8 cellular contexts compared by ENCODE assay signal in the genomic region with DNA sequence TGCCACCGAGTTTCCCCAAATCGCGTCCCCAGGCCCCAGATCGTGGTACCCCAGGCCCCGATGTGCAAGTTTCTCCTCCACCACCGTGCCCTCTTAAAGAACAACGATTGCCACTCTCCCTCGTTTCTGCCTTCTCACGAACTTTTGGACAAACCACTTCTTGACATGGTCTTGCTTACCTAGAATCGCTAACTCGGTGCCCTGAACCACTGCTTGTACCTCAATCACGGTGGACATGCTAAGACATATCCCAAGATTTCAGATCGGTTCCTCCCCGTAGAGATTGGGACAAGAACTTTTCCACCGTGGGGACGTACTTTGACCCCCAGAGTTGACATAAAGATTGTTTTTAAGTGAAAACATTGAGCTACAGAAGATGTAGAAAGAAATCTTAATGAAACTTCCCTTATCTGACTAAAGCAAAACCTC. TPM values are rescaled to one million over a fixed set of nuclear protein-coding genes. Genes with fewer than 3 reads are reported as not detected.
DNase-seq lines count a peak whose midpoint lies in the region; ATAC-seq, FAIRE-seq and TF ChIP-seq lines count a peak whose summit lies in the region.

No MANE protein-coding gene starts in this region.

- no peaks in the 10 kb centered on the region for H4K20me1 ChIP-seq in endothelial cell of umbilical vein (replicated peaks; ENCODE audit: control insufficient read depth, extremely low read depth, insufficient read depth, low read length)

- H3K79me2 ChIP-seq in endothelial cell of umbilical vein (ENCODE audit: control insufficient read depth, insufficient read depth, low read length): peaks cover 37% of the 10 kb centered on the region

- H2AFZ ChIP-seq in endothelial cell of umbilical vein (ENCODE audit: low read depth, low read length): peak overlapping the region; percentile 86

- TF ChIP-seq POLR2A in NB4 (IDR thresholded peaks at IDR 0.05; ENCODE audit: extremely low read depth, insufficient read length) (no peak), endothelial cell of umbilical vein (IDR thresholded peaks at IDR 0.05; ENCODE audit: low read depth, low read length) (no peak), GM12892 (IDR thresholded peaks at IDR 0.05; ENCODE audit: low read depth, low read length) (no peak)

- DNase-seq in NB4 (ENCODE audit: low read depth): no peak
- DNase-seq in endothelial cell of umbilical vein (ENCODE audit: low read depth, low spot score): no peak
- DNase-seq in psoas muscle: no peak
- DNase-seq in ureter (ENCODE audit: low spot score): no peak
- DNase-seq in GM12892 (ENCODE audit: insufficient read length): no peak
- no peak for DNase-seq in cortex of kidney (lab: John Stamatoyannopoulos, UW)

- no peaks in the 10 kb centered on the region for H3K9me3 ChIP-seq in endothelial cell of umbilical vein (replicated peaks; ENCODE audit: control insufficient read depth, insufficient read depth, low read length)
- no peaks in the 10 kb centered on the region for H3K9me3 ChIP-seq in psoas muscle

- H3K4me1 ChIP-seq in endothelial cell of umbilical vein (ENCODE audit: control insufficient read depth, extremely low read depth, insufficient read depth, low read length) (peaks cover 13% of the 10 kb centered on the region), psoas muscle (peaks cover 2% of the 10 kb centered on the region)

- H3K4me3 ChIP-seq in NB4 (ENCODE audit: low read depth, low read length) (peak overlapping the region; percentile 95), endothelial cell of umbilical vein (replicated peaks in 1 of 3; ENCODE audit: insufficient read depth in 1 of 3, low read depth in 1 of 3, low read length in 3 of 3) (peak overlapping the region; percentile 69 to 87 (median 71)), psoas muscle (peak overlapping the region; percentile 88)

- CTCF ChIA-PET in endothelial cell of umbilical vein (lab: Charles Lee): no interaction called here

- no TSS peak for BruUV-seq in endothelial cell of umbilical vein (replicated peaks; lab: Mats Ljungman, UMichigan)

- H3K27me3 ChIP-seq in endothelial cell of umbilical vein (ENCODE audit: control insufficient read depth in 2 of 2, insufficient read depth in 2 of 2, low read length in 2 of 2): no peaks in the 10 kb centered on the region
- no peaks in the 10 kb centered on the region for H3K27me3 ChIP-seq in psoas muscle (ENCODE audit: insufficient read depth in 3 of 3, low read length in 2 of 3)

- H3K9ac ChIP-seq in endothelial cell of umbilical vein (replicated peaks; ENCODE audit: extremely low read depth, insufficient read depth, low read length): peak overlapping the region; percentile 80

- POLR2A ChIA-PET in endothelial cell of umbilical vein (lab: Charles Lee): interaction anchor here (0.6 kb wide), 1 partner anchor 13 kb away, joined by 5 read pairs; no protein-coding TSS in a partner anchor

- FAIRE-seq in endothelial cell of umbilical vein (lab: Jason Lieb, UNC) (no peak), GM12892 (lab: Jason Lieb, UNC) (no peak)

- peak overlapping the region; percentile 88 for H3K4me2 ChIP-seq in endothelial cell of umbilical vein (ENCODE audit: insufficient read depth, low read length)

- H3K27ac ChIP-seq in endothelial cell of umbilical vein (ENCODE audit: insufficient read depth, low read depth, low read length): peak overlapping the region; percentile 64
- H3K27ac ChIP-seq in psoas muscle: peak overlapping the region; percentile 88

- H3K9me1 ChIP-seq in endothelial cell of umbilical vein (replicated peaks; ENCODE audit: control insufficient read depth, extremely low read depth, insufficient read depth, low read length): no peaks in the 10 kb centered on the region

- dilution Hi-C loops in endothelial cell of umbilical vein (cut with MboI; ENCODE audit: extremely low pct_ligation_motif_present, low sequenced_read_pairs): no loop called here

- TF ChIP-seq CTCF in NB4 (IDR thresholded peaks at IDR 0.05; ENCODE audit: low read depth, low read length) (no peak), endothelial cell of umbilical vein (IDR thresholded peaks at IDR 0.05; ENCODE audit: extremely low read depth in 1 of 2, insufficient read depth in 1 of 2, low read depth in 1 of 2, low read length in 2 of 2) (no peak), psoas muscle (IDR thresholded peaks at IDR 0.05) (no peak)

- intact Hi-C loops in endothelial cell of umbilical vein (cut with micrococcal nuclease): loop anchor here (1.0 to 5.0 kb wide), 7 partner anchors 8 to 247 kb away; a partner anchor contains a TSS
- intact Hi-C loops in psoas muscle (cut with DNase I): loop anchor here in 1 of 2 donors (1.0 kb wide), 1 partner anchor 23 kb away; a partner anchor contains a TSS

- H3K36me3 ChIP-seq in endothelial cell of umbilical vein (ENCODE audit: control insufficient read depth in 2 of 2, extremely low read depth in 1 of 2, insufficient read depth in 2 of 2, low read length in 2 of 2) (no peaks in the 10 kb centered on the region), psoas muscle (ENCODE audit: insufficient read depth in 1 of 2, low read depth in 1 of 2) (no peaks in the 10 kb centered on the region)

- WGBS in psoas muscle, 3 donors: 17% methylated on average over 16 of the region's 16 CpGs

- peak; percentile 21 for ATAC-seq in GM18511 (IDR thresholded peaks at IDR 0.05; ENCODE audit: unreplicated experiment)
- no peak for ATAC-seq in psoas muscle
- no peak for ATAC-seq in HG03095 (IDR thresholded peaks at IDR 0.05; ENCODE audit: unreplicated experiment)

TF ChIP-seq in endothelial cell of umbilical vein, 7 proteins besides CTCF, POLR2A, EP300 and RAD21:
- TF ChIP-seq EZH2 (IDR thresholded peaks at IDR 0.05; ENCODE audit: borderline replicate concordance, low read depth, low read length, severe bottlenecking): no peak
- no peak for TF ChIP-seq MYC (IDR thresholded peaks at IDR 0.05; ENCODE audit: low read depth, low read length)

RNA-seq across cellular contexts. Expression of a gene that starts 0.5 kb away (rescaled TPM):
- total RNA-seq in endothelial cell of umbilical vein (36.8 and 37.7 TPM in 2 replicates), psoas muscle (1 to 10 TPM; 3.0 to 5.3 (median 4.4) TPM), ureter (30.0 TPM)
- polyA plus RNA-seq in endothelial cell of umbilical vein (15.6 and 17.1 TPM in 2 replicates), psoas muscle (1 to 10 TPM; 1.6 to 4.6 (median 1.6) TPM)
- 16.8 and 17.6 TPM in 2 replicates for polyA plus RNA-seq in endothelial cell of umbilical vein (2011; cell fraction: cytosol; rRNA removed)
- 11.9 and 13.2 TPM in 2 replicates for polyA plus RNA-seq in endothelial cell of umbilical vein (2011; cell fraction: nucleus; rRNA removed)
- polyA plus RNA-seq in endothelial cell of umbilical vein (2012): 17.3 and 20.4 TPM in 2 replicates
- 40.7 and 44.3 TPM in 2 replicates for polyA minus RNA-seq in endothelial cell of umbilical vein
- 24.1 TPM for polyA minus RNA-seq in endothelial cell of umbilical vein (2011; cell fraction: cytosol; rRNA and poly(A)+ RNA removed)
- 20.3 and 20.7 TPM in 2 replicates for polyA minus RNA-seq in endothelial cell of umbilical vein (2011; cell fraction: nucleus; rRNA and poly(A)+ RNA removed)
- polyA plus RNA-seq in GM12892 (2012; ENCODE audit: missing spikeins): 26.7 TPM
